21 cellular contexts compared by ENCODE assay signal in genomic region chr17:8391711-8392110, GRCh38. TPM values are rescaled to one million over a fixed set of nuclear protein-coding genes. Genes with fewer than 3 reads are reported as not detected.
A peak's percentile ranks its signal among the peaks of the same experiment; 100 is the strongest.
DNase-seq lines count a peak whose midpoint lies in the region; ATAC-seq, FAIRE-seq and TF ChIP-seq lines count a peak whose summit lies in the region.
"Had no signal": no experiment of that assay in that cellular context is flagged by ENCODE, and none has a peak within 500 bp of the region (broad histone marks: within the 10 kb centered on the region; RNA-seq: fewer than 3 reads in every experiment).

No MANE protein-coding gene starts in this region.

- H3K27ac Mint-ChIP-seq in H9, result no peak overlapping the region
- H3K27ac Mint-ChIP-seq: activated CD8-positive, alpha-beta T cell treated with anti-CD3 and anti-CD28 coated beads, Interleukin-2, amount 10 ng/mL, durations not matched to agents 7 days and 5 days had no signal

- H2AFZ ChIP-seq in H9 (ENCODE audit: low read length), result no peak overlapping the region

- no peak overlapping the region for H3K4ac ChIP-seq in H9 (ENCODE audit: low read depth, low read length)

- peaks cover 6% of the 10 kb centered on the region; the same call in 1 of the 3 replicates for H3K4me1 ChIP-seq in A549
- H3K4me1 ChIP-seq in H9 (ENCODE audit: insufficient read depth, low read length), result no peaks in the 10 kb centered on the region; the same call in 1 of the 2 replicates
- H3K4me1 ChIP-seq in iPS-15b (ENCODE audit: control insufficient read depth, insufficient read depth, low read length), result peaks cover 6% of the 10 kb centered on the region
- H3K4me1 ChIP-seq in esophagus muscularis mucosa, result no peaks in the 10 kb centered on the region
- H3K4me1 ChIP-seq: thyroid gland had no signal

- peaks cover 15% of the 10 kb centered on the region in 2 experiments for H3K4me1 Mint-ChIP-seq in H9

- H4K20me1 ChIP-seq in H9 (ENCODE audit: control insufficient read depth, insufficient read depth, insufficient read length), result no peaks in the 10 kb centered on the region

- TF ChIP-seq EP300 in A549 (IDR thresholded peaks at IDR 0.05), result no peak
- TF ChIP-seq EP300 in esophagus muscularis mucosa (IDR thresholded peaks at IDR 0.05), result no peak

- CTCF ChIA-PET in A549 (lab: Yijun Ruan, JAX), result interaction anchor here (0.7 to 9.3 kb wide), 8 partner anchors 9 to 394 kb away, joined by 3 to 71 read pairs (median 4); partner anchors contain the start of gene RPL26

- no peak overlapping the region for H3K23ac ChIP-seq in H9 (ENCODE audit: insufficient read length, low read depth, low read length)

- no peak overlapping the region for H3T11ph ChIP-seq in H9 (ENCODE audit: low read length)

- H3K14ac ChIP-seq in H9 (ENCODE audit: insufficient read depth, low read length), result no peak overlapping the region

- H3K4me3 Mint-ChIP-seq in H9, result no peak overlapping the region
- H3K4me3 Mint-ChIP-seq: activated CD8-positive, alpha-beta T cell treated with anti-CD3 and anti-CD28 coated beads, Interleukin-2, amount 10 ng/mL, durations not matched to agents 7 days and 5 days; central memory CD8-positive, alpha-beta T cell had no signal

- no peak overlapping the region for H2BK15ac ChIP-seq in H9 (ENCODE audit: low read depth, low read length)

- no peak overlapping the region for H4K8ac ChIP-seq in H9 (replicated peaks; ENCODE audit: insufficient read length, low read depth, low read length)

- H3K4me3 ChIP-seq in A549 (no peak overlapping the region), iPS-15b (ENCODE audit: low read depth, low read length) (no peak overlapping the region), esophagus muscularis mucosa (no peak overlapping the region)
- H3K4me3 ChIP-seq: thyroid gland had no signal

- H4K5ac ChIP-seq in H9 (ENCODE audit: insufficient read length, low read depth, low read length), result no peak overlapping the region

- H3K9me3 ChIP-seq in A549, result no peaks in the 10 kb centered on the region
- no peaks in the 10 kb centered on the region for H3K9me3 ChIP-seq in H9 (ENCODE audit: control insufficient read depth, low read depth, low read length)
- H3K9me3 ChIP-seq in iPS-15b (ENCODE audit: control insufficient read depth, insufficient read depth, low read length), result no peaks in the 10 kb centered on the region
- no peaks in the 10 kb centered on the region for H3K9me3 ChIP-seq in esophagus muscularis mucosa
- H3K9me3 ChIP-seq: thyroid gland had no signal

- H4K91ac ChIP-seq in H9 (ENCODE audit: insufficient read length, low read depth, low read length), result no peak overlapping the region

- TF ChIP-seq RAD21 in A549 (conservative IDR thresholded peaks at IDR 0.05 in 1 of 2, IDR thresholded peaks at IDR 0.05 in 1 of 2), result no peak

- H3K18ac ChIP-seq in H9 (ENCODE audit: insufficient read length, low read depth, low read length), result no peak overlapping the region

- H3K9me3 Mint-ChIP-seq in H9, result no peaks in the 10 kb centered on the region
- H3K9me3 Mint-ChIP-seq: central memory CD8-positive, alpha-beta T cell had no signal

- ATAC-seq in A549, result peak; percentile 16 to 19; a peak in 3 of 6 replicates
- ATAC-seq in HG02938 (IDR thresholded peaks at IDR 0.05; ENCODE audit: unreplicated experiment), result no peak
- ATAC-seq: activated CD8-positive, alpha-beta T cell treated with anti-CD3 and anti-CD28 coated beads, Interleukin-2, amount 10 ng/mL, durations not matched to agents 7 days and 5 days had no signal

- no peaks in the 10 kb centered on the region for H3K36me3 ChIP-seq in iPS-15b (ENCODE audit: control insufficient read depth, insufficient read depth, low read length)
- H3K36me3 ChIP-seq in esophagus muscularis mucosa, result no peaks in the 10 kb centered on the region
- H3K36me3 ChIP-seq: thyroid gland, WERI-Rb-1 had no signal

- H2BK12ac ChIP-seq in H9 (ENCODE audit: insufficient read length, low read depth, low read length), result no peak overlapping the region

- no peak overlapping the region for H2BK20ac ChIP-seq in H9 (ENCODE audit: low read depth, low read length, poor library complexity, severe bottlenecking)

- intact Hi-C loops in esophagus muscularis mucosa (cut with DNase I), result no loop called here

- H3K27me3 ChIP-seq in H9 (ENCODE audit: insufficient read depth, low read length), result peaks cover 3% of the 10 kb centered on the region; the same call in 1 of the 2 replicates
- peaks cover 4% of the 10 kb centered on the region for H3K27me3 ChIP-seq in iPS-15b (ENCODE audit: control insufficient read depth, insufficient read depth, low read length)
- peaks cover 0 to 45% (median 13%) of the 10 kb centered on the region in 4 donors for H3K27me3 ChIP-seq in esophagus muscularis mucosa
- H3K27me3 ChIP-seq: thyroid gland had no signal

- H3K4me2 ChIP-seq in A549, result no peak overlapping the region
- no peak overlapping the region for H3K4me2 ChIP-seq in H9 (ENCODE audit: insufficient read depth, insufficient read length, low read length)

- H3K79me1 ChIP-seq in H9 (ENCODE audit: insufficient read depth, low read depth, low read length, poor library complexity, severe bottlenecking), result no peaks in the 10 kb centered on the region

- H3K79me2 ChIP-seq in H9 (ENCODE audit: insufficient read depth, low read length), result no peaks in the 10 kb centered on the region

- no peak overlapping the region for H3K9ac ChIP-seq in H9 (ENCODE audit: extremely low read depth, insufficient read length, low read length)
- H3K9ac ChIP-seq in iPS-15b (ENCODE audit: low read depth, low read length), result peak overlapping the region; percentile 54

- WGBS in A549 (ENCODE audit: missing lambda C conversion rate), result 45% methylated on average over 9 of the region's 9 CpGs
- no CpG with 5 or more reads among the region's 9 CpGs for WGBS in H9 (ENCODE audit: extremely low coverage, insufficient read length, low lambda C conversion rate)
- WGBS in esophagus muscularis mucosa, result 52% methylated on average over 6 of the region's 9 CpGs

- no peak overlapping the region for H2BK5ac ChIP-seq in H9 (ENCODE audit: insufficient read length, low read length)

- H3K23me2 ChIP-seq in H9 (ENCODE audit: insufficient read length, low read depth, low read length, poor library complexity, severe bottlenecking), result no peaks in the 10 kb centered on the region

- H3K36me3 Mint-ChIP-seq in H9 (ENCODE audit: insufficient read depth in 1 of 3, low read depth in 3 of 3), result no peaks in the 10 kb centered on the region

- H3K56ac ChIP-seq in H9 (ENCODE audit: insufficient read length, low read depth, low read length), result no peak overlapping the region

- H2BK120ac ChIP-seq in H9 (ENCODE audit: low read depth, low read length, poor library complexity, severe bottlenecking), result no peak overlapping the region

- H3K27ac ChIP-seq in A549 (no peak overlapping the region), H9 (ENCODE audit: insufficient read length, low read depth, low read length) (no peak overlapping the region), esophagus muscularis mucosa (replicated peaks in 1 of 4) (no peak overlapping the region)
- H3K27ac ChIP-seq: thyroid gland, WERI-Rb-1 had no signal

- no peak overlapping the region for H2AK5ac ChIP-seq in H9 (ENCODE audit: insufficient read length, low read length)

- peaks cover 14% of the 10 kb centered on the region for H3K27me3 Mint-ChIP-seq in H9 (ENCODE audit: low read depth)

- TF ChIP-seq CTCF in A549 (IDR thresholded peaks at IDR 0.05) (no peak), H9 (conservative IDR thresholded peaks at IDR 0.05) (no peak), esophagus muscularis mucosa (IDR thresholded peaks at IDR 0.05) (no peak)

- no peak for FAIRE-seq in A549 (lab: Jason Lieb, UNC)
- FAIRE-seq: GM12892, islet of Langerhans, small intestine had no signal

- POLR2A ChIA-PET in A549 (lab: Yijun Ruan, JAX), result interaction anchor here (1.3 kb wide), 1 partner anchor 8 kb away, joined by 5 read pairs; no protein-coding TSS in a partner anchor

- TF ChIP-seq POLR2A in A549 (IDR thresholded peaks at IDR 0.05; ENCODE audit: low read length), result no peak
- TF ChIP-seq POLR2A in esophagus muscularis mucosa (IDR thresholded peaks at IDR 0.05; ENCODE audit: low read depth), result no peak

- no peak for DNase-seq in A549 (ENCODE audit: low read depth in 1 of 2, low spot score in 1 of 2)
- peak; percentile 58 for DNase-seq in H9
- DNase-seq in T1000 (lab: John Stamatoyannopoulos, UW), result peak; percentile 39
- DNase-seq in esophagus muscularis mucosa (ENCODE audit: extremely low spot score), result no peak
- no peak for DNase-seq in stimulated activated naive CD4-positive, alpha-beta T cell (lab: John Stamatoyannopoulos, UW)
- no peak for DNase-seq in MV-4-11 (lab: John Stamatoyannopoulos, UW)
- DNase-seq: ACHN; activated CD8-positive, alpha-beta T cell treated with anti-CD3 and anti-CD28 coated beads, Interleukin-2, amount 10 ng/mL, durations not matched to agents 7 days and 5 days; GDM1; head of caudate nucleus; midbrain; NCI-H1105 treated with DMSO at 0.1 percent for 48 hours; small intestine; thyroid gland; WERI-Rb-1 had no signal

RNA-seq across cellular contexts. Expression of gene RNF222, which starts 5.9 kb away (rescaled TPM):
- not detected in 2 replicates for polyA plus RNA-seq in A549 (2011; rRNA removed)
- 0.01 TPM in 1 of 2 replicates, not detected in the other for polyA plus RNA-seq in A549 (2012; cell fraction: cytosol; rRNA removed)
- polyA plus RNA-seq in A549 (2012; cell fraction: nucleus; rRNA removed), result 0.01 TPM in 1 of 2 replicates, not detected in the other
- polyA plus RNA-seq in A549 (2017; fragmentation: RNase III; extraction: RNeasy Plus Mini Kit Qiagen cat#74134 plus additional on column Dnase treatment), result not detected in 3 replicates
- not detected in 2 replicates for polyA minus RNA-seq in A549 (2011; rRNA and poly(A)+ RNA removed)
- 0.07 and 0.09 TPM in 2 replicates for total RNA-seq in H9 (2021)
- under 1 TPM in 1 of 4 donors, not detected in 3; 0.42 TPM for total RNA-seq in esophagus muscularis mucosa
- total RNA-seq: thyroid gland had no signal
- polyA plus RNA-seq: small intestine had no signal

RNA-seq across cellular contexts. Expression of gene RPL26, which starts 8.7 kb away (rescaled TPM):
- polyA plus RNA-seq in A549 (2011; rRNA removed) (6,286 and 7,141 TPM in 2 replicates), A549 (2017; fragmentation: RNase III; extraction: RNeasy Plus Mini Kit Qiagen cat#74134 plus additional on column Dnase treatment) (5,521 to 6,159 TPM (median 5,591 TPM) in 3 replicates)
- 3,627 and 5,145 TPM in 2 replicates for polyA plus RNA-seq in A549 (2012; cell fraction: cytosol; rRNA removed)
- polyA plus RNA-seq in A549 (2012; cell fraction: nucleus; rRNA removed), result 762 and 1,293 TPM in 2 replicates
- polyA minus RNA-seq in A549 (2011; rRNA and poly(A)+ RNA removed), result 905 and 1,060 TPM in 2 replicates
- total RNA-seq in H9 (2021) (2,434 and 2,435 TPM in 2 replicates), esophagus muscularis mucosa (1,000 to 10,000 TPM; 1,511 to 3,942 (median 2,863) TPM)

RNA-seq across cellular contexts. Expression of gene NDEL1, which starts 44.0 kb away (rescaled TPM):
- polyA plus RNA-seq in A549 (2011; rRNA removed) (71.0 and 91.0 TPM in 2 replicates), A549 (2017; fragmentation: RNase III; extraction: RNeasy Plus Mini Kit Qiagen cat#74134 plus additional on column Dnase treatment) (50.7 to 53.3 TPM (median 51.5 TPM) in 3 replicates)
- 55.0 and 65.1 TPM in 2 replicates for polyA plus RNA-seq in A549 (2012; cell fraction: cytosol; rRNA removed)
- 115 and 146 TPM in 2 replicates for polyA plus RNA-seq in A549 (2012; cell fraction: nucleus; rRNA removed)
- 44.7 and 52.2 TPM in 2 replicates for polyA minus RNA-seq in A549 (2011; rRNA and poly(A)+ RNA removed)
- total RNA-seq in H9 (2021) (32.9 and 38.4 TPM in 2 replicates), esophagus muscularis mucosa (10 to 100 TPM; 48.2 to 80.8 (median 55.5) TPM)

RNA-seq across cellular contexts. Expression of gene ODF4, which starts 52.1 kb away (rescaled TPM):
- not detected in 2 replicates for polyA plus RNA-seq in A549 (2011; rRNA removed)
- not detected in 2 replicates for polyA plus RNA-seq in A549 (2012; cell fraction: cytosol; rRNA removed)
- not detected in 2 replicates for polyA plus RNA-seq in A549 (2012; cell fraction: nucleus; rRNA removed)
- not detected in 3 replicates for polyA plus RNA-seq in A549 (2017; fragmentation: RNase III; extraction: RNeasy Plus Mini Kit Qiagen cat#74134 plus additional on column Dnase treatment)
- not detected in 2 replicates for polyA minus RNA-seq in A549 (2011; rRNA and poly(A)+ RNA removed)
- total RNA-seq in H9 (2021), result not detected in 2 replicates
- not detected for total RNA-seq in esophagus muscularis mucosa
- total RNA-seq: activated CD8-positive, alpha-beta T cell treated with anti-CD3 and anti-CD28 coated beads, Interleukin-2, amount 10 ng/mL, durations not matched to agents 7 days and 5 days; thyroid gland had no signal
- polyA plus RNA-seq: adipose tissue, small intestine had no signal

Comparison
In these comparisons a context has a peak if more than half of its experiments do, and no peak if none do; other contexts are left out.
1. DNase-seq: peak in H9 (single experiment) and T1000 (single experiment); none in A549 (0 of 2), esophagus muscularis mucosa (single experiment), stimulated activated naive CD4-positive, alpha-beta T cell (0 of 6) and MV-4-11 (single experiment).